19 cellular contexts compared by ENCODE assay signal in the genomic region with DNA sequence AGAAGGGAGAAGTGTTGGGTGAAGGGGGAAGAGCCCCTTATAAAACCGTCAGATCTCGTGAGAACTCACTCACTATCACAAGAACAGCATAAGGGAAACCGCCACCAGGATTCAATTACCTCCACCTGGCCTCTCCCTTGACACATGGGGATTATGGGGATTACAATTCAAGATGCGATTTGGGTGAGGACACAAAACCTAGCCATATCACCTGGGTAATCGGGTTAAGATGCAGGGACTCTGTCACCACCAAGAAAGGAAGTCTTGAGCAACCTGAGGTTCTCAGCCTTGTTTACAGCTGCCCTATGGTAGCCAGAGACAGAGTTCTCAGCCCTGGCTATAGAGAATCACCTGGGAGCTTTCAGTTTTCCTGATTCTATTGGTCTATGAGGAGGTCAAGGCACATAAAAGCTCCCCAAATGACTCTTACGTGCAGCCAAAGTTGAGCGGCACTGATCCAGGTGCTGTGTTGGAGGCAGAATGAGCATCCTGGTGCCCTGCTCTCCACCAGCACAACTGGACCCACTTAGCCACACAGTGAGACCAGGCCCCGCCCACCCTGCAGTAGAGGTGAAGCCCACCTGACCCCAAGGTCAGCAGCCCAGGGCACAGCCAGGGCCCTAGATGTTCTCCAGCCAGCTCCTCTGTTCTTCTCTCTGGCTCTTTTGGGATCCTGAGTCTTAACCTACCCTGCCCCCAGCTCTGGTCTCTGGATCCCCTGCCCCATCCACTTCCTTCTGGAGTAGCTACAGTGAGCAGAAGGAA.
"Had no signal": no experiment of that assay in that cellular context is flagged by ENCODE, and none has a peak within 500 bp of the region (broad histone marks: within the 10 kb centered on the region; RNA-seq: fewer than 3 reads in every experiment).

No MANE protein-coding gene starts in this region.

- H3K36me3 Mint-ChIP-seq: naive B cell; stimulated activated naive B cell treated with anti-CD40 and anti-IgM and Interleukin-4, amounts not matched to agents 10 μg/mL and 1 μg/mL and 100 μg/mL, for 72 hours had no signal

- H3K9ac ChIP-seq: parathyroid adenoma had no signal

- H3K9me3 ChIP-seq: gastroesophageal sphincter, heart left ventricle, mucosa of descending colon had no signal

- H3K4me3 ChIP-seq: coronary artery, gastroesophageal sphincter, heart left ventricle, mucosa of descending colon had no signal

- H3K4me3 Mint-ChIP-seq: activated CD8-positive, alpha-beta T cell treated with anti-CD3 and anti-CD28 coated beads for 36 hours; activated naive CD4-positive, alpha-beta T cell treated with anti-CD3 and anti-CD28 coated beads for 36 hours; activated naive CD8-positive, alpha-beta T cell treated with anti-CD3 and anti-CD28 coated beads, Interleukin-2, amount 50 U/mL, for 24 hours; activated T-cell treated with anti-CD3 and anti-CD28 coated beads, Interleukin-2, amount 50 U/mL, for 24 hours; naive B cell; stimulated activated naive B cell treated with anti-CD40 and anti-IgM and Interleukin-4, amounts not matched to agents 10 μg/mL and 1 μg/mL and 100 μg/mL, for 72 hours had no signal

- H3K9me3 Mint-ChIP-seq: activated CD8-positive, alpha-beta T cell treated with anti-CD3 and anti-CD28 coated beads for 36 hours; activated naive CD4-positive, alpha-beta T cell treated with anti-CD3 and anti-CD28 coated beads for 36 hours; activated naive CD8-positive, alpha-beta T cell treated with anti-CD3 and anti-CD28 coated beads, Interleukin-2, amount 50 U/mL, for 24 hours; activated T-cell treated with anti-CD3 and anti-CD28 coated beads, Interleukin-2, amount 50 U/mL, for 24 hours; activated T-helper 2 cell treated with anti-CD3 and anti-CD28 coated beads, Interferon-gamma antibody, Interleukin-2, Interleukin-4, amounts not matched to agents 10 μg/mL and 5 μg/mL and 100 μg/mL, durations not matched to agents 14 hours and 24 hours and 36 hours; naive B cell; stimulated activated naive B cell treated with anti-CD40 and anti-IgM and Interleukin-4, amounts not matched to agents 10 μg/mL and 1 μg/mL and 100 μg/mL, for 72 hours had no signal

- H3K27me3 ChIP-seq: gastroesophageal sphincter had no signal

- H3K4me1 Mint-ChIP-seq: activated naive CD8-positive, alpha-beta T cell treated with anti-CD3 and anti-CD28 coated beads, Interleukin-2, amount 50 U/mL, for 24 hours; naive B cell; stimulated activated naive B cell treated with anti-CD40 and anti-IgM and Interleukin-4, amounts not matched to agents 10 μg/mL and 1 μg/mL and 100 μg/mL, for 72 hours had no signal

- ATAC-seq: activated CD8-positive, alpha-beta T cell treated with anti-CD3 and anti-CD28 coated beads for 36 hours; activated naive CD8-positive, alpha-beta T cell treated with anti-CD3 and anti-CD28 coated beads, Interleukin-2, amount 50 U/mL, for 24 hours; gastroesophageal sphincter; heart left ventricle; left lobe of liver; mucosa of descending colon; stimulated activated naive B cell treated with anti-CD40 and anti-IgM and Interleukin-4, amounts not matched to agents 10 μg/mL and 1 μg/mL and 100 μg/mL, for 72 hours had no signal

- H3K27ac Mint-ChIP-seq: activated CD8-positive, alpha-beta T cell treated with anti-CD3 and anti-CD28 coated beads for 36 hours; activated naive CD4-positive, alpha-beta T cell treated with anti-CD3 and anti-CD28 coated beads for 36 hours; activated naive CD8-positive, alpha-beta T cell treated with anti-CD3 and anti-CD28 coated beads, Interleukin-2, amount 50 U/mL, for 24 hours; activated T-cell treated with anti-CD3 and anti-CD28 coated beads, Interleukin-2, amount 50 U/mL, for 24 hours; activated T-helper 2 cell treated with anti-CD3 and anti-CD28 coated beads, Interferon-gamma antibody, Interleukin-2, Interleukin-4, amounts not matched to agents 10 μg/mL and 5 μg/mL and 100 μg/mL, durations not matched to agents 14 hours and 24 hours and 36 hours; stimulated activated naive B cell treated with anti-CD40 and anti-IgM and Interleukin-4, amounts not matched to agents 10 μg/mL and 1 μg/mL and 100 μg/mL, for 72 hours had no signal

- H3K27ac ChIP-seq: coronary artery, gastroesophageal sphincter, heart left ventricle, parathyroid adenoma had no signal

- DNase-seq: activated CD4-positive, alpha-beta T cell treated with anti-CD3 and anti-CD28 coated beads for 48 hours; activated CD4-positive, CD25-positive, alpha-beta regulatory T cell; activated CD8-positive, alpha-beta T cell treated with anti-CD3 and anti-CD28 coated beads for 36 hours; activated naive CD4-positive, alpha-beta T cell treated with anti-CD3 and anti-CD28 coated beads for 36 hours; activated naive CD8-positive, alpha-beta T cell treated with anti-CD3 and anti-CD28 coated beads, Interleukin-2, amount 50 U/mL, for 24 hours; activated T-cell treated with anti-CD3 and anti-CD28 coated beads, Interleukin-2, amount 50 U/mL, for 24 hours; anterior cingulate cortex; heart left ventricle; kidney; mucosa of descending colon; naive B cell; stimulated activated naive B cell treated with anti-CD40 and anti-IgM and Interleukin-4, amounts not matched to agents 10 μg/mL and 1 μg/mL and 100 μg/mL, for 72 hours; T-helper 1 cell; T-helper 9 cell had no signal

- H3K79me2 ChIP-seq: parathyroid adenoma had no signal

- H3K4me1 ChIP-seq: gastroesophageal sphincter had no signal

- H3K27me3 Mint-ChIP-seq: activated naive CD8-positive, alpha-beta T cell treated with anti-CD3 and anti-CD28 coated beads, Interleukin-2, amount 50 U/mL, for 24 hours had no signal

- H3K36me3 ChIP-seq: gastroesophageal sphincter, heart left ventricle had no signal
